In genomic region chr20:62219992-62220665, GRCh38 we compare ENCODE assay signal across 1 cellular context.
TF ChIP-seq lines count a peak whose summit lies in the region.

Gene HRH3 (minus strand): TSS chr20:62220278. CDS start chr20:62219970, 308 bp downstream.

TF ChIP-seq in GM12878, 131 proteins besides CTCF, POLR2A, EP300 and RAD21 (continued from another document):
- TF ChIP-seq EGR1 (IDR thresholded peaks at IDR 0.05; ENCODE audit: borderline replicate concordance in 1 of 2, low read depth in 2 of 2, low read length in 2 of 2) (0 out of 3 replicates have a peak, but pooled peaks of 1 of the 2 experiments have one; percentile 38), RBBP5 (conservative IDR thresholded peaks at IDR 0.05) (no peak), CUX1 (IDR thresholded peaks at IDR 0.05; ENCODE audit: insufficient replicate concordance, low read depth, low read length) (no peak), E2F4 (IDR thresholded peaks at IDR 0.05; ENCODE audit: low read depth, low read length) (no peak), ZBTB11 (CRISPR knock-in tag; IDR thresholded peaks at IDR 0.05) (no peak), NR2C1 (IDR thresholded peaks at IDR 0.05) (no peak), REST (IDR thresholded peaks at IDR 0.05; ENCODE audit: low read depth, low read length) (peak; percentile 89)
